8 cellular contexts compared by ENCODE assay signal in genomic region chr1:155209373-155209721, GRCh38. TPM values are rescaled to one million over a fixed set of nuclear protein-coding genes. Genes with fewer than 3 reads are reported as not detected.
DNase-seq lines count a peak whose midpoint lies in the region; ATAC-seq and TF ChIP-seq lines count a peak whose summit lies in the region.

No MANE protein-coding gene starts in this region.

- DNase-seq in activated CD8-positive, alpha-beta memory T cell treated with anti-CD3 and anti-CD28 coated beads, Interleukin-2, amount 10 ng/mL, durations not matched to agents 7 days and 5 days, result no peak
- DNase-seq in activated CD8-positive, alpha-beta memory T cell treated with anti-CD3 and anti-CD28 coated beads, Interleukin-2, amount 50 U/mL, for 48 hours, result no peak
- DNase-seq in left lung, result no peak
- DNase-seq in 8988T, result no peak
- DNase-seq in Ammon's horn (ENCODE audit: low spot score), result no peak

- H3K36me3 ChIP-seq in left lung (peaks cover 0 to 8% of the 10 kb centered on the region in 2 donors), thymus (ENCODE audit: control insufficient read depth, insufficient read depth) (peaks cover 8% of the 10 kb centered on the region)

- WGBS in adipose tissue, 3 donors, result 5 to 7% (median 6%) methylated on average over 9 of the region's 9 CpGs
- 6% methylated on average over 9 of the region's 9 CpGs for WGBS in thymus

- H3K27me3 ChIP-seq in left lung, result no peaks in the 10 kb centered on the region
- no peaks in the 10 kb centered on the region for H3K27me3 ChIP-seq in thymus (ENCODE audit: control insufficient read depth, insufficient read depth)

- H3K9me3 Mint-ChIP-seq in activated CD8-positive, alpha-beta memory T cell treated with anti-CD3 and anti-CD28 coated beads, Interleukin-2, amount 10 ng/mL, durations not matched to agents 7 days and 5 days (ENCODE audit: low read depth), result no peaks in the 10 kb centered on the region

- TF ChIP-seq CTCF in left lung (IDR thresholded peaks at IDR 0.05), result no peak

- no peaks in the 10 kb centered on the region for H3K36me3 Mint-ChIP-seq in activated CD8-positive, alpha-beta memory T cell treated with anti-CD3 and anti-CD28 coated beads, Interleukin-2, amount 10 ng/mL, durations not matched to agents 7 days and 5 days

- peaks cover 34% of the 10 kb centered on the region for H3K4me1 Mint-ChIP-seq in activated CD8-positive, alpha-beta memory T cell treated with anti-CD3 and anti-CD28 coated beads, Interleukin-2, amount 10 ng/mL, durations not matched to agents 7 days and 5 days

- peak overlapping the region; percentile 88 for H3K27ac Mint-ChIP-seq in activated CD8-positive, alpha-beta memory T cell treated with anti-CD3 and anti-CD28 coated beads, Interleukin-2, amount 10 ng/mL, durations not matched to agents 7 days and 5 days

- H3K4me1 ChIP-seq in left lung (peaks cover 20 to 37% of the 10 kb centered on the region in 2 donors), thymus (ENCODE audit: control insufficient read depth, insufficient read depth, low read length) (peaks cover 16% of the 10 kb centered on the region)

- peak overlapping the region; percentile 100 for H3K27ac ChIP-seq in adipose tissue (ENCODE audit: low read depth, low read length)
- peak overlapping the region; percentile 98 to 100 for H3K27ac ChIP-seq in left lung
- peak overlapping the region; percentile 96 for H3K27ac ChIP-seq in thymus (ENCODE audit: low read depth)

- H3K4me3 ChIP-seq in left lung (peak overlapping the region; percentile 75 to 78), thymus (ENCODE audit: low read length) (peak overlapping the region; percentile 99)

- ATAC-seq in activated CD8-positive, alpha-beta memory T cell treated with anti-CD3 and anti-CD28 coated beads, Interleukin-2, amount 10 ng/mL, durations not matched to agents 7 days and 5 days, result no peak
- ATAC-seq in left lung (no peak), GM19324 (IDR thresholded peaks at IDR 0.05; ENCODE audit: low FRiP score, unreplicated experiment) (no peak)

- intact Hi-C loops in left lung (cut with DNase I), result no loop called here

- no peaks in the 10 kb centered on the region for H3K27me3 Mint-ChIP-seq in activated CD8-positive, alpha-beta memory T cell treated with anti-CD3 and anti-CD28 coated beads, Interleukin-2, amount 10 ng/mL, durations not matched to agents 7 days and 5 days

- CTCF ChIA-PET in activated CD8-positive, alpha-beta memory T cell treated with anti-CD3 and anti-CD28 coated beads, Interleukin-2, amount 10 ng/mL, durations not matched to agents 7 days and 5 days (lab: Charles Lee), result interaction anchor here (0.6 to 5.3 kb wide), 8 partner anchors 15 to 1075 kb away, joined by 3 to 87 read pairs (median 38); partner anchors contain the start of genes KRTCAP2, TMEM79 and TRIM46

- H3K9me3 ChIP-seq in left lung, result no peaks in the 10 kb centered on the region
- no peaks in the 10 kb centered on the region for H3K9me3 ChIP-seq in thymus (ENCODE audit: control insufficient read depth)

- peak overlapping the region; percentile 83 for H3K4me3 Mint-ChIP-seq in activated CD8-positive, alpha-beta memory T cell treated with anti-CD3 and anti-CD28 coated beads, Interleukin-2, amount 10 ng/mL, durations not matched to agents 7 days and 5 days

RNA-seq across cellular contexts. Expression of gene MTX1, which starts 0.9 kb away (rescaled TPM):
- total RNA-seq in activated CD8-positive, alpha-beta memory T cell treated with anti-CD3 and anti-CD28 coated beads, Interleukin-2, amount 10 ng/mL, durations not matched to agents 7 days and 5 days, result 10 to 100 TPM; 39.0 to 48.6 TPM
- 10 to 100 TPM; 32.4 to 67.6 (median 47.1) TPM for polyA plus RNA-seq in adipose tissue
- total RNA-seq in left lung, result 10 to 100 TPM; 30.2 to 45.5 TPM
- 36.8 TPM for polyA plus RNA-seq in thymus

RNA-seq across cellular contexts. Expression of gene THBS3, which starts 1.6 kb away (rescaled TPM):
- total RNA-seq in activated CD8-positive, alpha-beta memory T cell treated with anti-CD3 and anti-CD28 coated beads, Interleukin-2, amount 10 ng/mL, durations not matched to agents 7 days and 5 days, result 10 to 100 TPM; 14.3 to 23.5 TPM
- polyA plus RNA-seq in adipose tissue (10 to 100 TPM; 12.0 to 31.5 (median 13.7) TPM), thymus (46.1 TPM)
- total RNA-seq in left lung, result 10 to 100 TPM; 30.6 to 41.8 TPM

RNA-seq across cellular contexts. Expression of gene TRIM46, which starts 35.7 kb away (rescaled TPM):
- 10 to 100 TPM; 11.2 to 16.1 TPM for total RNA-seq in activated CD8-positive, alpha-beta memory T cell treated with anti-CD3 and anti-CD28 coated beads, Interleukin-2, amount 10 ng/mL, durations not matched to agents 7 days and 5 days
- polyA plus RNA-seq in adipose tissue, result under 1 TPM; 0.16 to 0.45 (median 0.33) TPM
- total RNA-seq in left lung, result under 1 TPM; 0.45 to 0.73 TPM
- polyA plus RNA-seq in thymus, result 4.3 TPM

RNA-seq across cellular contexts. Expression of gene KRTCAP2, which starts 36.2 kb away (rescaled TPM):
- total RNA-seq in activated CD8-positive, alpha-beta memory T cell treated with anti-CD3 and anti-CD28 coated beads, Interleukin-2, amount 10 ng/mL, durations not matched to agents 7 days and 5 days, result 100 to 1,000 TPM; 166 to 177 TPM
- polyA plus RNA-seq in adipose tissue, result 100 to 1,000 TPM; 176 to 267 (median 201) TPM
- total RNA-seq in left lung, result 100 to 1,000 TPM; 176 to 184 TPM
- 223 TPM for polyA plus RNA-seq in thymus

RNA-seq across cellular contexts. Expression of gene ENTREP3, which starts 45.9 kb away (rescaled TPM):
- total RNA-seq in activated CD8-positive, alpha-beta memory T cell treated with anti-CD3 and anti-CD28 coated beads, Interleukin-2, amount 10 ng/mL, durations not matched to agents 7 days and 5 days, result 10 to 100 TPM; 30.7 to 32.3 TPM
- 10 to 100 TPM in 2 of 3 donors, 1 to 10 TPM in 1; 7.6 to 15.5 (median 14.2) TPM for polyA plus RNA-seq in adipose tissue
- total RNA-seq in left lung, result 10 to 100 TPM; 23.2 to 33.5 TPM
- polyA plus RNA-seq in thymus, result 12.5 TPM

Comparison
In these comparisons a context has a peak if more than half of its experiments do, and no peak if none do; other contexts are left out.
1. RNA of gene TRIM46, which starts 35.7 kb away (total RNA-seq): 11.2 to 16.1 TPM in activated CD8-positive, alpha-beta memory T cell treated with anti-CD3 and anti-CD28 coated beads, Interleukin-2, amount 10 ng/mL, durations not matched to agents 7 days and 5 days; 0.45 to 0.73 TPM in left lung; every median in the first group is over 4 times any median in the second.
2. Peak in every context shown above with its lines, with median percentiles within 50 percentile points of each other: H3K27ac ChIP-seq.